ENCODE assay signal across 20 cellular contexts in genomic region chr3:69932501-69932900, GRCh38.
DNase-seq lines count a peak whose midpoint lies in the region; ATAC-seq, FAIRE-seq and TF ChIP-seq lines count a peak whose summit lies in the region.
"Had no signal": no experiment of that assay in that cellular context is flagged by ENCODE, and none has a peak within 500 bp of the region (broad histone marks: within the 10 kb centered on the region; RNA-seq: fewer than 3 reads in every experiment).

No MANE protein-coding gene starts in this region.

- no peak overlapping the region for H2AFZ ChIP-seq in IMR-90 (replicated peaks; ENCODE audit: low read length, poor library complexity)

- TF ChIP-seq POLR2A in IMR-90 (IDR thresholded peaks at IDR 0.05; ENCODE audit: low read depth, low read length), result no peak

- H3K27me3 ChIP-seq in IMR-90 (ENCODE audit: control insufficient read depth, insufficient read depth, low read length), result no peaks in the 10 kb centered on the region
- H3K27me3 ChIP-seq: BE2C had no signal

- POLR2A ChIA-PET in IMR-90 (lab: Charles Lee; ENCODE audit: unreplicated experiment), result no interaction called here

- no peak overlapping the region for H2AK5ac ChIP-seq in IMR-90 (ENCODE audit: low read depth, low read length)

- H3K9me3 Mint-ChIP-seq in glutamatergic neuron (ENCODE audit: unreplicated experiment), result no peaks in the 10 kb centered on the region
- H3K9me3 Mint-ChIP-seq: CD4-positive, alpha-beta T cell; H9 had no signal

- H3K4me3 ChIP-seq in IMR-90 (ENCODE audit: insufficient read depth, low read depth, low read length) (no peak overlapping the region), fibroblast of villous mesenchyme (ENCODE audit: low read depth, low read length) (no peak overlapping the region)
- H3K4me3 ChIP-seq: GM12878 had no signal

- dilution Hi-C loops in IMR-90 (cut with HindIII; ENCODE audit: low sequenced_read_pairs, unreplicated experiment), result loop anchor here (25.0 kb wide), 1 partner anchor 245 kb away; no protein-coding TSS in a partner anchor

- no peak overlapping the region for H2BK5ac ChIP-seq in IMR-90 (ENCODE audit: low read depth, low read length, poor library complexity, severe bottlenecking)

- H2BK120ac ChIP-seq in IMR-90 (ENCODE audit: low read depth, low read length), result no peak overlapping the region

- no peak overlapping the region for H3K18ac ChIP-seq in IMR-90 (ENCODE audit: low read depth, low read length)

- peaks cover 7% of the 10 kb centered on the region; the same call in 1 of the 2 replicates for H3K9me1 ChIP-seq in IMR-90 (ENCODE audit: insufficient read depth, low read length)

- DNase-seq in IMR-90 (no peak), amniotic epithelial cell (ENCODE audit: low read depth) (peak; percentile 79), fibroblast of villous mesenchyme (ENCODE audit: low read depth) (peak; percentile 65), C1 segment of cervical spinal cord (lab: John Stamatoyannopoulos, UW) (no peak), GM03348 (ENCODE audit: low spot score) (no peak), glutamatergic neuron (no peak)
- DNase-seq: ACHN; BE2C; Caco-2; CD4-positive, alpha-beta T cell; GF-D8; H9 had no signal

- no peaks in the 10 kb centered on the region for H3K36me3 Mint-ChIP-seq in glutamatergic neuron (ENCODE audit: unreplicated experiment)

- H3K27ac Mint-ChIP-seq in glutamatergic neuron (ENCODE audit: unreplicated experiment), result no peak overlapping the region
- H3K27ac Mint-ChIP-seq: CD4-positive, alpha-beta T cell; H9 had no signal

- intact Hi-C loops in IMR-90 (cut with micrococcal nuclease), result no loop called here

- no peak overlapping the region for H3K9ac ChIP-seq in IMR-90 (ENCODE audit: low read depth, low read length)

- in situ Hi-C loops in IMR-90 (cut with MboI; ENCODE audit: low sequenced_read_pairs), result no loop called here

- no peak overlapping the region for H3K27ac ChIP-seq in IMR-90 (ENCODE audit: insufficient read depth, low read length)
- H3K27ac ChIP-seq: C4-2B had no signal

- FAIRE-seq in G401.6 (lab: Jason Lieb, UNC), result peak; percentile 48
- FAIRE-seq: A204.1, D721Med, GM12878, GM19239, H1, HepG2 had no signal

- H2BK20ac ChIP-seq in IMR-90 (ENCODE audit: low read depth, low read length), result peak overlapping the region; percentile 42; the same call in 1 of the 2 replicates

- no peak overlapping the region for H3K4me2 ChIP-seq in IMR-90 (ENCODE audit: low read depth, low read length)

- CTCF ChIA-PET in IMR-90 (lab: Yijun Ruan, JAX), result interaction anchor here (1.4 kb wide), 1 partner anchor 10 kb away, joined by 3 read pairs; no protein-coding TSS in a partner anchor

- WGBS in IMR-90 (ENCODE audit: extremely low coverage in 2 of 2, insufficient read length in 1 of 2), 2 experiments, result no CpG with 5 or more reads among the region's 3 CpGs

- H3K36me3 ChIP-seq in IMR-90 (ENCODE audit: control insufficient read depth, insufficient read depth, low read length), result no peaks in the 10 kb centered on the region
- H3K36me3 ChIP-seq: BE2C had no signal

- no peak for ATAC-seq in IMR-90 (ENCODE audit: low read depth)
- ATAC-seq: GM12878, HepG2 had no signal

- H4K20me1 ChIP-seq in IMR-90 (ENCODE audit: insufficient read depth, low read length), result no peaks in the 10 kb centered on the region

- no peak overlapping the region; the same call in 1 of the 2 replicates for H3K23ac ChIP-seq in IMR-90 (ENCODE audit: low read depth, low read length)

- H2BK15ac ChIP-seq in IMR-90 (ENCODE audit: low read depth, low read length), result no peak overlapping the region

- no peak overlapping the region for H3K56ac ChIP-seq in IMR-90 (ENCODE audit: extremely low read depth, insufficient read depth, low read length)

- H4K5ac ChIP-seq in IMR-90 (ENCODE audit: low read depth, low read length), result peak overlapping the region; percentile 47; the same call in 1 of the 2 replicates

- no peak for TF ChIP-seq RAD21 in IMR-90 (IDR thresholded peaks at IDR 0.05; ENCODE audit: low read length)

- H3K14ac ChIP-seq in IMR-90 (replicated peaks; ENCODE audit: low read depth, low read length), result no peak overlapping the region

- no peaks in the 10 kb centered on the region for H3K4me1 Mint-ChIP-seq in glutamatergic neuron (ENCODE audit: low read depth, unreplicated experiment)

- peaks cover 8 to 36% of the 10 kb centered on the region in 2 experiments for H3K79me1 ChIP-seq in IMR-90 (ENCODE audit: low read depth in 1 of 2, low read length in 2 of 2)

- BruUV-seq in IMR-90 (replicated peaks; lab: Mats Ljungman, UMichigan), result no TSS peak

- H3K4me3 Mint-ChIP-seq in glutamatergic neuron (ENCODE audit: unreplicated experiment), result no peak overlapping the region
- H3K4me3 Mint-ChIP-seq: CD4-positive, alpha-beta T cell; H9 had no signal

- no peak overlapping the region for H4K91ac ChIP-seq in IMR-90 (ENCODE audit: insufficient read depth, low read depth, low read length)

- TF ChIP-seq CTCF in IMR-90 (conservative IDR thresholded peaks at IDR 0.05; ENCODE audit: low read depth, low read length), result no peak
- TF ChIP-seq CTCF in fibroblast of villous mesenchyme (IDR thresholded peaks at IDR 0.05; ENCODE audit: insufficient read depth, low read depth, low read length), result no peak
- no peak for TF ChIP-seq CTCF in glutamatergic neuron (IDR thresholded peaks at IDR 0.05; ENCODE audit: partially characterized antibody, unreplicated experiment)

- H4K8ac ChIP-seq in IMR-90 (ENCODE audit: low read depth in 2 of 2, low read length in 2 of 2), result no peak overlapping the region

- no peak overlapping the region for H3K4ac ChIP-seq in IMR-90 (ENCODE audit: low read depth, low read length)

- H3K9me3 ChIP-seq in IMR-90 (ENCODE audit: control insufficient read depth, insufficient read depth, low read length), result no peaks in the 10 kb centered on the region
- H3K9me3 ChIP-seq: BE2C, Caco-2 had no signal

- H3K4me1 ChIP-seq in IMR-90 (ENCODE audit: control insufficient read depth, insufficient read depth, low read length), result peaks cover 9% of the 10 kb centered on the region; the same call in 1 of the 2 replicates
- H3K4me1 ChIP-seq: BE2C, Caco-2 had no signal

- no peaks in the 10 kb centered on the region for H3K27me3 Mint-ChIP-seq in glutamatergic neuron (ENCODE audit: unreplicated experiment)
- H3K27me3 Mint-ChIP-seq: CD4-positive, alpha-beta T cell had no signal

- no peak overlapping the region for H2AK9ac ChIP-seq in IMR-90 (replicated peaks; ENCODE audit: low read depth, low read length, poor library complexity)

TF ChIP-seq in IMR-90, 13 proteins besides CTCF, POLR2A, EP300 and RAD21:
- TF ChIP-seq CHD1 (IDR thresholded peaks at IDR 0.05; ENCODE audit: low read depth, low read length) (no peak), SMC3 (IDR thresholded peaks at IDR 0.05; ENCODE audit: low read depth, low read length) (no peak), RCOR1 (IDR thresholded peaks at IDR 0.05; ENCODE audit: insufficient replicate concordance, low read length) (no peak), CEBPB (IDR thresholded peaks at IDR 0.05; ENCODE audit: low read depth, low read length) (no peak), RFX5 (IDR thresholded peaks at IDR 0.05; ENCODE audit: low read depth, low read length) (no peak), MXI1 (IDR thresholded peaks at IDR 0.05; ENCODE audit: borderline replicate concordance, low read depth, low read length) (no peak), MAZ (IDR thresholded peaks at IDR 0.05; ENCODE audit: borderline replicate concordance, low read depth, low read length) (no peak), NFE2L2 (IDR thresholded peaks at IDR 0.05; ENCODE audit: low read depth, low read length) (no peak), FOS (IDR thresholded peaks at IDR 0.05; ENCODE audit: low read depth, low read length) (no peak), BHLHE40 (IDR thresholded peaks at IDR 0.05; ENCODE audit: low read depth, low read length) (no peak), MAFK (IDR thresholded peaks at IDR 0.05; ENCODE audit: low read depth, low read length) (no peak)
- TF ChIP-seq, protein P1, sequence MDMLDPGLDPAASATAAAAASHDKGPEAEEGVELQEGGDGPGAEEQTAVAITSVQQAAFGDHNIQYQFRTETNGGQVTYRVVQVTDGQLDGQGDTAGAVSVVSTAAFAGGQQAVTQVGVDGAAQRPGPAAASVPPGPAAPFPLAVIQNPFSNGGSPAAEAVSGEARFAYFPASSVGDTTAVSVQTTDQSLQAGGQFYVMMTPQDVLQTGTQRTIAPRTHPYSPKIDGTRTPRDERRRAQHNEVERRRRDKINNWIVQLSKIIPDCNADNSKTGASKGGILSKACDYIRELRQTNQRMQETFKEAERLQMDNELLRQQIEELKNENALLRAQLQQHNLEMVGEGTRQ (IDR thresholded peaks at IDR 0.05; ENCODE audit: low read depth, low read length), result no peak
- TF ChIP-seq, protein P2, sequence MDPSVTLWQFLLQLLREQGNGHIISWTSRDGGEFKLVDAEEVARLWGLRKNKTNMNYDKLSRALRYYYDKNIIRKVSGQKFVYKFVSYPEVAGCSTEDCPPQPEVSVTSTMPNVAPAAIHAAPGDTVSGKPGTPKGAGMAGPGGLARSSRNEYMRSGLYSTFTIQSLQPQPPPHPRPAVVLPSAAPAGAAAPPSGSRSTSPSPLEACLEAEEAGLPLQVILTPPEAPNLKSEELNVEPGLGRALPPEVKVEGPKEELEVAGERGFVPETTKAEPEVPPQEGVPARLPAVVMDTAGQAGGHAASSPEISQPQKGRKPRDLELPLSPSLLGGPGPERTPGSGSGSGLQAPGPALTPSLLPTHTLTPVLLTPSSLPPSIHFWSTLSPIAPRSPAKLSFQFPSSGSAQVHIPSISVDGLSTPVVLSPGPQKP (IDR thresholded peaks at IDR 0.05; ENCODE audit: borderline replicate concordance, low read depth, low read length), result no peak

Comparison
In these comparisons a context has a peak if more than half of its experiments do, and no peak if none do; other contexts are left out.
1. DNase-seq: peak in amniotic epithelial cell (single experiment) and fibroblast of villous mesenchyme (single experiment); none in IMR-90 (single experiment), C1 segment of cervical spinal cord (0 of 14), GM03348 (single experiment) and glutamatergic neuron (single experiment).